In genomic region chr6:6826961-6827360, GRCh38 we compare ENCODE assay signal across 17 cellular contexts.
DNase-seq lines count a peak whose midpoint lies in the region; ATAC-seq and TF ChIP-seq lines count a peak whose summit lies in the region.
"Had no signal": no experiment of that assay in that cellular context is flagged by ENCODE, and none has a peak within 500 bp of the region (broad histone marks: within the 10 kb centered on the region; RNA-seq: fewer than 3 reads in every experiment).

No MANE protein-coding gene starts in this region.

- H3K9me3 ChIP-seq in right atrium auricular region, result no peaks in the 10 kb centered on the region
- H3K9me3 ChIP-seq in RWPE2 (ENCODE audit: severe bottlenecking), result no peaks in the 10 kb centered on the region
- no peaks in the 10 kb centered on the region for H3K9me3 ChIP-seq in lower lobe of right lung
- no peaks in the 10 kb centered on the region for H3K9me3 ChIP-seq in vagina
- H3K9me3 ChIP-seq: body of pancreas, thyroid gland had no signal

- H3K27ac ChIP-seq in right atrium auricular region (peak overlapping the region; percentile 72 to 82), RWPE2 (ENCODE audit: poor library complexity, severe bottlenecking) (peak overlapping the region; percentile 42), lower lobe of right lung (peak overlapping the region; percentile 20), vagina (peak overlapping the region; percentile 55)
- H3K27ac ChIP-seq: body of pancreas, GM23248 had no signal

- intact Hi-C loops in Right ventricle myocardium superior (cut with DNase I) (no loop called here), lower lobe of right lung (cut with DNase I) (no loop called here), vagina (cut with DNase I) (loop anchor here (2.0 kb wide), 1 partner anchor 30 kb away; no protein-coding TSS in a partner anchor)

- peaks cover 0 to 23% of the 10 kb centered on the region in 2 donors for H3K4me1 ChIP-seq in right atrium auricular region
- peaks cover 23% of the 10 kb centered on the region for H3K4me1 ChIP-seq in RWPE2 (ENCODE audit: insufficient read depth, poor library complexity, severe bottlenecking)
- H3K4me1 ChIP-seq in lower lobe of right lung, result peaks cover 12% of the 10 kb centered on the region
- peaks cover 19% of the 10 kb centered on the region for H3K4me1 ChIP-seq in vagina
- H3K4me1 ChIP-seq: body of pancreas had no signal

- no peak for DNase-seq in right atrium auricular region (ENCODE audit: low spot score)
- no peak for DNase-seq in Right ventricle myocardium superior
- no peak for DNase-seq in RWPE2 (ENCODE audit: low spot score)
- no peak for DNase-seq in lower lobe of right lung
- DNase-seq in vagina (ENCODE audit: extremely low spot score in 2 of 2), result no peak
- no peak for DNase-seq in NCI-H82 (lab: John Stamatoyannopoulos, UW)
- DNase-seq in cortex of kidney (lab: John Stamatoyannopoulos, UW), result no peak
- no peak for DNase-seq in NAMALWA (ENCODE audit: low spot score)
- DNase-seq: activated CD4-positive, CD25-positive, alpha-beta regulatory T cell; activated CD8-positive, alpha-beta memory T cell treated with anti-CD3 and anti-CD28 coated beads for 24 hours; activated naive CD8-positive, alpha-beta T cell treated with anti-CD3 and anti-CD28 coated beads for 36 hours; CD4-positive, alpha-beta T cell; NCI-H1048; NCI-H446 treated with DMSO at 0.1 percent for 48 hours had no signal

- no peaks in the 10 kb centered on the region for H3K36me3 ChIP-seq in right atrium auricular region
- no peaks in the 10 kb centered on the region for H3K36me3 ChIP-seq in RWPE2 (ENCODE audit: low read depth)
- H3K36me3 ChIP-seq in lower lobe of right lung, result no peaks in the 10 kb centered on the region
- no peaks in the 10 kb centered on the region for H3K36me3 ChIP-seq in vagina
- H3K36me3 ChIP-seq: thyroid gland had no signal

- no peak for ATAC-seq in Right ventricle myocardium superior (ENCODE audit: poor library complexity)
- ATAC-seq in RWPE2 (ENCODE audit: low read depth), result no peak
- ATAC-seq in lower lobe of right lung, result no peak
- ATAC-seq: body of pancreas had no signal

- H3K27me3 ChIP-seq in right atrium auricular region (no peaks in the 10 kb centered on the region), RWPE2 (ENCODE audit: insufficient read depth, poor library complexity, severe bottlenecking) (no peaks in the 10 kb centered on the region), lower lobe of right lung (ENCODE audit: low read depth) (no peaks in the 10 kb centered on the region), vagina (no peaks in the 10 kb centered on the region)
- H3K27me3 ChIP-seq: body of pancreas, thyroid gland had no signal

- TF ChIP-seq CTCF in right atrium auricular region (IDR thresholded peaks at IDR 0.05), result no peak
- TF ChIP-seq CTCF in RWPE2 (IDR thresholded peaks at IDR 0.05; ENCODE audit: poor library complexity, severe bottlenecking), result no peak
- no peak for TF ChIP-seq CTCF in lower lobe of right lung (IDR thresholded peaks at IDR 0.05)
- TF ChIP-seq CTCF in vagina (IDR thresholded peaks at IDR 0.05), result no peak

- no peak for TF ChIP-seq POLR2A in vagina (IDR thresholded peaks at IDR 0.05)

- H3K4me3 ChIP-seq in right atrium auricular region, result no peak overlapping the region
- H3K4me3 ChIP-seq in RWPE2 (ENCODE audit: severe bottlenecking), result no peak overlapping the region
- no peak overlapping the region for H3K4me3 ChIP-seq in lower lobe of right lung
- H3K4me3 ChIP-seq in vagina, result no peak overlapping the region
- H3K4me3 ChIP-seq: body of pancreas, GM23248, thyroid gland had no signal

Comparison
In these comparisons a context has a peak if more than half of its experiments do, and no peak if none do; other contexts are left out.
1. H3K27ac ChIP-seq: peak in every context shown above with its lines; median percentile 77 in right atrium auricular region; 55 in vagina; 42 in RWPE2; 20 in lower lobe of right lung.